Comparison of ENCODE assay signal across 8 cellular contexts in the genomic region with DNA sequence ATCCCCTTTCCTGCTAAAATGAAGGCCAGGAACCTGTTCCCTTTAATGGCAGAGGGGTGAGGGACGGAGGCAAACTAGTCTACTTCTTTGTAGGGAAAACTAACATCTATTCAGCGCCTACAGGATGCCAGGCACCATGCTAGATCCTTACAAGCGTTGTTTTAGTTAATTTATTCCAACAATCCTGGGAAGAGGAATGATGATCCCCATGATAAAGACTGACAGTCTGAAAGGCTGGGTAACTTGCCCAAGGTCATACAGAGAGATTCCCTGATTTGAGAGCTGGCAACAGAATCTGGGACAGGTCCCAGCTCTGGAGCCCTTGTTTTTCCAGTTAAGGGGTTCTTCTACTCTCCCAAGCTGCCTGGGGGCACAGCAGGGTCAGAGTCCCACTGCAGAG. TPM values are rescaled to one million over a fixed set of nuclear protein-coding genes. Genes with fewer than 3 reads are reported as not detected.
DNase-seq lines count a peak whose midpoint lies in the region; ATAC-seq and TF ChIP-seq lines count a peak whose summit lies in the region.

No MANE protein-coding gene starts in this region.

- H3K36me3 ChIP-seq in iPS-20b (ENCODE audit: insufficient read depth, low read depth, low read length): no peaks in the 10 kb centered on the region

- CTCF ChIA-PET in activated CD8-positive, alpha-beta memory T cell treated with anti-CD3 and anti-CD28 coated beads, Interleukin-2, amount 10 ng/mL, durations not matched to agents 7 days and 5 days (lab: Charles Lee): interaction anchor here (0.7 to 21.2 kb wide), 11 partner anchors 8 to 162 kb away, joined by 3 to 308 read pairs (median 13); a partner anchor contains a TSS
- CTCF ChIA-PET in WTC11 (lab: Charles Lee): interaction anchor here (0.6 to 5.9 kb wide), 19 partner anchors 8 to 449 kb away, joined by 3 to 58 read pairs (median 5); a partner anchor contains a TSS

- no peak for DNase-seq in activated CD8-positive, alpha-beta memory T cell treated with anti-CD3 and anti-CD28 coated beads, Interleukin-2, amount 10 ng/mL, durations not matched to agents 7 days and 5 days
- DNase-seq in activated CD8-positive, alpha-beta memory T cell treated with anti-CD3 and anti-CD28 coated beads, Interleukin-2, amount 50 U/mL, for 48 hours: no peak
- DNase-seq in WTC11 (ENCODE audit: low spot score) (no peak), superior temporal gyrus (ENCODE audit: extremely low spot score) (peak; percentile 26)

- H3K27ac ChIP-seq in iPS-20b (ENCODE audit: low read length): no peak overlapping the region

- peak overlapping the region; percentile 75 for H3K9ac ChIP-seq in iPS-20b (ENCODE audit: low read depth, low read length)

- peaks cover 24% of the 10 kb centered on the region for H3K36me3 Mint-ChIP-seq in activated CD8-positive, alpha-beta memory T cell treated with anti-CD3 and anti-CD28 coated beads, Interleukin-2, amount 10 ng/mL, durations not matched to agents 7 days and 5 days
- no peaks in the 10 kb centered on the region for H3K36me3 Mint-ChIP-seq in WTC11

- peaks cover 48% of the 10 kb centered on the region for H3K27me3 ChIP-seq in iPS-20b (ENCODE audit: insufficient read depth, low read length)

- peak overlapping the region; percentile 91 for H3K4me3 Mint-ChIP-seq in activated CD8-positive, alpha-beta memory T cell treated with anti-CD3 and anti-CD28 coated beads, Interleukin-2, amount 10 ng/mL, durations not matched to agents 7 days and 5 days
- peak overlapping the region; percentile 80 for H3K4me3 Mint-ChIP-seq in WTC11

- H3K9me3 ChIP-seq in iPS-20b (ENCODE audit: insufficient read depth, low read depth, low read length): no peaks in the 10 kb centered on the region

- TF ChIP-seq CTCF in WTC11 (IDR thresholded peaks at IDR 0.05): no peak

- H3K4me3 ChIP-seq in iPS-20b (ENCODE audit: low read length): peak overlapping the region; percentile 64

- peaks cover 11% of the 10 kb centered on the region; the same call in 1 of the 2 replicates for H3K4me1 ChIP-seq in iPS-20b (ENCODE audit: insufficient read depth, low read length)

- no peak for ATAC-seq in activated CD8-positive, alpha-beta memory T cell treated with anti-CD3 and anti-CD28 coated beads, Interleukin-2, amount 10 ng/mL, durations not matched to agents 7 days and 5 days
- ATAC-seq in WTC11 (no peak), HG03135 (IDR thresholded peaks at IDR 0.05; ENCODE audit: unreplicated experiment) (no peak), GM19328 (IDR thresholded peaks at IDR 0.05; ENCODE audit: unreplicated experiment) (no peak), HG03378 (IDR thresholded peaks at IDR 0.05; ENCODE audit: unreplicated experiment) (no peak)

- H3K9me3 Mint-ChIP-seq in activated CD8-positive, alpha-beta memory T cell treated with anti-CD3 and anti-CD28 coated beads, Interleukin-2, amount 10 ng/mL, durations not matched to agents 7 days and 5 days (ENCODE audit: low read depth): no peaks in the 10 kb centered on the region
- no peaks in the 10 kb centered on the region for H3K9me3 Mint-ChIP-seq in WTC11

- H3K27ac Mint-ChIP-seq in activated CD8-positive, alpha-beta memory T cell treated with anti-CD3 and anti-CD28 coated beads, Interleukin-2, amount 10 ng/mL, durations not matched to agents 7 days and 5 days: peak overlapping the region; percentile 94
- H3K27ac Mint-ChIP-seq in WTC11: no peak overlapping the region

- POLR2A ChIA-PET in WTC11 (lab: Charles Lee): interaction anchor here (0.9 to 1.3 kb wide), 4 partner anchors 23 to 187 kb away, joined by 3 to 10 read pairs (median 4); a partner anchor contains a TSS

- peaks cover 61% of the 10 kb centered on the region for H3K4me1 Mint-ChIP-seq in activated CD8-positive, alpha-beta memory T cell treated with anti-CD3 and anti-CD28 coated beads, Interleukin-2, amount 10 ng/mL, durations not matched to agents 7 days and 5 days
- peaks cover 18% of the 10 kb centered on the region for H3K4me1 Mint-ChIP-seq in WTC11

- peaks cover 5% of the 10 kb centered on the region for H3K27me3 Mint-ChIP-seq in activated CD8-positive, alpha-beta memory T cell treated with anti-CD3 and anti-CD28 coated beads, Interleukin-2, amount 10 ng/mL, durations not matched to agents 7 days and 5 days
- peaks cover 52% of the 10 kb centered on the region for H3K27me3 Mint-ChIP-seq in WTC11 (ENCODE audit: low read depth)

TF ChIP-seq in WTC11, 78 proteins besides CTCF, POLR2A, EP300 and RAD21 (continues in another document):
- TF ChIP-seq SMAD4 (CRISPR knock-in tag; IDR thresholded peaks at IDR 0.05) (no peak), FOXP1 (CRISPR knock-in tag; IDR thresholded peaks at IDR 0.05; ENCODE audit: borderline replicate concordance) (no peak), ZNF263 (CRISPR knock-in tag; IDR thresholded peaks at IDR 0.05; ENCODE audit: low read depth) (no peak), NR3C1 (CRISPR knock-in tag; conservative IDR thresholded peaks at IDR 0.05; ENCODE audit: low read depth) (no peak), TEAD4 (CRISPR knock-in tag; IDR thresholded peaks at IDR 0.05) (no peak), MYBL2 (CRISPR knock-in tag; IDR thresholded peaks at IDR 0.05) (no peak), ZNF423 (CRISPR knock-in tag; IDR thresholded peaks at IDR 0.05) (no peak), EMX1 (CRISPR knock-in tag; IDR thresholded peaks at IDR 0.05) (no peak), JUN (CRISPR knock-in tag; IDR thresholded peaks at IDR 0.05) (no peak), GTF2I (CRISPR knock-in tag; conservative IDR thresholded peaks at IDR 0.05) (no peak)
- TF ChIP-seq, protein P1, sequence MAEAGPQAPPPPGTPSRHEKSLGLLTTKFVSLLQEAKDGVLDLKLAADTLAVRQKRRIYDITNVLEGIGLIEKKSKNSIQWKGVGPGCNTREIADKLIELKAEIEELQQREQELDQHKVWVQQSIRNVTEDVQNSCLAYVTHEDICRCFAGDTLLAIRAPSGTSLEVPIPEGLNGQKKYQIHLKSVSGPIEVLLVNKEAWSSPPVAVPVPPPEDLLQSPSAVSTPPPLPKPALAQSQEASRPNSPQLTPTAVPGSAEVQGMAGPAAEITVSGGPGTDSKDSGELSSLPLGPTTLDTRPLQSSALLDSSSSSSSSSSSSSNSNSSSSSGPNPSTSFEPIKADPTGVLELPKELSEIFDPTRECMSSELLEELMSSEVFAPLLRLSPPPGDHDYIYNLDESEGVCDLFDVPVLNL (CRISPR knock-in tag; IDR thresholded peaks at IDR 0.05; ENCODE audit: borderline replicate concordance, low read depth): no peak
- TF ChIP-seq, protein P2, sequence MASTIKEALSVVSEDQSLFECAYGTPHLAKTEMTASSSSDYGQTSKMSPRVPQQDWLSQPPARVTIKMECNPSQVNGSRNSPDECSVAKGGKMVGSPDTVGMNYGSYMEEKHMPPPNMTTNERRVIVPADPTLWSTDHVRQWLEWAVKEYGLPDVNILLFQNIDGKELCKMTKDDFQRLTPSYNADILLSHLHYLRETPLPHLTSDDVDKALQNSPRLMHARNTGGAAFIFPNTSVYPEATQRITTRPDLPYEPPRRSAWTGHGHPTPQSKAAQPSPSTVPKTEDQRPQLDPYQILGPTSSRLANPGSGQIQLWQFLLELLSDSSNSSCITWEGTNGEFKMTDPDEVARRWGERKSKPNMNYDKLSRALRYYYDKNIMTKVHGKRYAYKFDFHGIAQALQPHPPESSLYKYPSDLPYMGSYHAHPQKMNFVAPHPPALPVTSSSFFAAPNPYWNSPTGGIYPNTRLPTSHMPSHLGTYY (CRISPR knock-in tag; IDR thresholded peaks at IDR 0.05): no peak
- TF ChIP-seq, protein P3, sequence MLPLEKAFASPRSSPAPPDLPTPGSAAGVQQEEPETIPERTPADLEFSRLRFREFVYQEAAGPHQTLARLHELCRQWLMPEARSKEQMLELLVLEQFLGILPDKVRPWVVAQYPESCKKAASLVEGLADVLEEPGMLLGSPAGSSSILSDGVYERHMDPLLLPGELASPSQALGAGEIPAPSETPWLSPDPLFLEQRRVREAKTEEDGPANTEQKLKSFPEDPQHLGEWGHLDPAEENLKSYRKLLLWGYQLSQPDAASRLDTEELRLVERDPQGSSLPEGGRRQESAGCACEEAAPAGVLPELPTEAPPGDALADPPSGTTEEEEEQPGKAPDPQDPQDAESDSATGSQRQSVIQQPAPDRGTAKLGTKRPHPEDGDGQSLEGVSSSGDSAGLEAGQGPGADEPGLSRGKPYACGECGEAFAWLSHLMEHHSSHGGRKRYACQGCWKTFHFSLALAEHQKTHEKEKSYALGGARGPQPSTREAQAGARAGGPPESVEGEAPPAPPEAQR (CRISPR knock-in tag; IDR thresholded peaks at IDR 0.05): no peak
- TF ChIP-seq, protein P4, sequence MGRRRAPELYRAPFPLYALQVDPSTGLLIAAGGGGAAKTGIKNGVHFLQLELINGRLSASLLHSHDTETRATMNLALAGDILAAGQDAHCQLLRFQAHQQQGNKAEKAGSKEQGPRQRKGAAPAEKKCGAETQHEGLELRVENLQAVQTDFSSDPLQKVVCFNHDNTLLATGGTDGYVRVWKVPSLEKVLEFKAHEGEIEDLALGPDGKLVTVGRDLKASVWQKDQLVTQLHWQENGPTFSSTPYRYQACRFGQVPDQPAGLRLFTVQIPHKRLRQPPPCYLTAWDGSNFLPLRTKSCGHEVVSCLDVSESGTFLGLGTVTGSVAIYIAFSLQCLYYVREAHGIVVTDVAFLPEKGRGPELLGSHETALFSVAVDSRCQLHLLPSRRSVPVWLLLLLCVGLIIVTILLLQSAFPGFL (CRISPR knock-in tag; IDR thresholded peaks at IDR 0.05; ENCODE audit: borderline replicate concordance): no peak
- TF ChIP-seq, protein P5, sequence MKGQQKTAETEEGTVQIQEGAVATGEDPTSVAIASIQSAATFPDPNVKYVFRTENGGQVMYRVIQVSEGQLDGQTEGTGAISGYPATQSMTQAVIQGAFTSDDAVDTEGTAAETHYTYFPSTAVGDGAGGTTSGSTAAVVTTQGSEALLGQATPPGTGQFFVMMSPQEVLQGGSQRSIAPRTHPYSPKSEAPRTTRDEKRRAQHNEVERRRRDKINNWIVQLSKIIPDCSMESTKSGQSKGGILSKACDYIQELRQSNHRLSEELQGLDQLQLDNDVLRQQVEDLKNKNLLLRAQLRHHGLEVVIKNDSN (CRISPR knock-in tag; IDR thresholded peaks at IDR 0.05): no peak

RNA-seq across cellular contexts. Expression of a gene that starts 0.7 kb away (rescaled TPM):
- total RNA-seq in activated CD8-positive, alpha-beta memory T cell treated with anti-CD3 and anti-CD28 coated beads, Interleukin-2, amount 10 ng/mL, durations not matched to agents 7 days and 5 days: 100 to 1,000 TPM in 1 of 2 experiments, 10 to 100 TPM in 1; 77.4 to 103 TPM
- total RNA-seq in WTC11 (2021): 4.9 to 5.6 TPM (median 5.4 TPM) in 3 replicates

RNA-seq across cellular contexts. Expression of a gene that starts 27.6 kb away (rescaled TPM):
- total RNA-seq in activated CD8-positive, alpha-beta memory T cell treated with anti-CD3 and anti-CD28 coated beads, Interleukin-2, amount 10 ng/mL, durations not matched to agents 7 days and 5 days: 10 to 100 TPM; 14.4 to 34.2 TPM
- 168 to 278 TPM (median 273 TPM) in 3 replicates for total RNA-seq in WTC11 (2021)

RNA-seq across cellular contexts. Expression of a gene that starts 47.7 kb away (rescaled TPM):
- total RNA-seq in activated CD8-positive, alpha-beta memory T cell treated with anti-CD3 and anti-CD28 coated beads, Interleukin-2, amount 10 ng/mL, durations not matched to agents 7 days and 5 days: under 1 TPM in 1 of 2 experiments, not detected in 1; 0.35 TPM
- total RNA-seq in WTC11 (2021): 64.5 to 71.2 TPM (median 70.3 TPM) in 3 replicates

Comparison
In these comparisons a context has a peak if more than half of its experiments do, and no peak if none do; other contexts are left out.
1. RNA of a gene that starts 0.7 kb away (total RNA-seq): 77.4 to 103 TPM in activated CD8-positive, alpha-beta memory T cell treated with anti-CD3 and anti-CD28 coated beads, Interleukin-2, amount 10 ng/mL, durations not matched to agents 7 days and 5 days; 4.9 to 5.6 TPM in WTC11; every median in the first group is over 10 times any median in the second.
2. RNA of a gene that starts 47.7 kb away (total RNA-seq): 64.5 to 71.2 TPM in WTC11; 0.35 TPM in activated CD8-positive, alpha-beta memory T cell treated with anti-CD3 and anti-CD28 coated beads, Interleukin-2, amount 10 ng/mL, durations not matched to agents 7 days and 5 days; every median in the first group is over 10 times any median in the second.